Comparison of ENCODE assay signal across 22 cellular contexts in the genomic region with DNA sequence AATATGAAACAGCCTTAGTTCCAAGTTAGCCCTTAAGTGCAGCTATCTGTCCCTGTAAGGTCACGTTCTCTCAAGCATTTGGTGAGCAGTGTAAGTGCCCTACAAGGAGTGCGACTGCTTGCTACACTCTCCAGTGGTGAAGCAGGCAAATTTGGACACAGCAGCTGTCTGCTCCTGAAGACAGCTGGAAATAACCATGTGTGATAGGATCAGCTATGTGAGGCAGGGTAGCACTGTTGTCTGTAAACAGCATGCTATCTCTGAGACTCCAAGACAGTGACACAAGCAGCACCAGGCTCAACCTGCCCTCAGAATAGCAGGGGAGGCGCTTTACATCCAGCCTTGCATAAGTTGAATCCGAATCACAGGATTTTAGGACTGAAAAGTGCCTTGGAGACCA.
DNase-seq lines count a peak whose midpoint lies in the region; ATAC-seq and TF ChIP-seq lines count a peak whose summit lies in the region.
"Had no signal": no experiment of that assay in that cellular context is flagged by ENCODE, and none has a peak within 500 bp of the region (broad histone marks: within the 10 kb centered on the region; RNA-seq: fewer than 3 reads in every experiment).

No MANE protein-coding gene starts in this region.

- POLR2A ChIA-PET in RWPE1 (lab: Yijun Ruan, JAX; ENCODE audit: low non-redundant PET), result no interaction called here

- no peaks in the 10 kb centered on the region for H3K79me2 ChIP-seq in trophoblast cell (ENCODE audit: control insufficient read depth, insufficient read depth, low read length, poor library complexity)

- TF ChIP-seq CTCF in VCaP (conservative IDR thresholded peaks at IDR 0.05) (no peak), GM13977 (IDR thresholded peaks at IDR 0.05; ENCODE audit: extremely low read depth, insufficient read depth, missing control alignments) (no peak), RWPE1 (conservative IDR thresholded peaks at IDR 0.05; ENCODE audit: low read depth) (no peak)

- no peak overlapping the region for H4K12ac ChIP-seq in trophoblast cell (ENCODE audit: low read depth, low read length)

- H2BK120ac ChIP-seq in trophoblast cell (ENCODE audit: insufficient read depth, low read length, poor library complexity), result no peak overlapping the region

- H3K9me3 ChIP-seq in trophoblast cell (ENCODE audit: insufficient read depth, low read depth, low read length), result no peaks in the 10 kb centered on the region
- H3K9me3 ChIP-seq: esophagus squamous epithelium, left lung, ovary, suprapubic skin had no signal

- no peak overlapping the region for H3K23ac ChIP-seq in trophoblast cell (ENCODE audit: low read length)

- DNase-seq in H7 (peak; percentile 24), left ventricle myocardium superior (no peak), trophoblast cell (peak; percentile 89 to 92), GM13977 (ENCODE audit: low spot score) (no peak), RWPE1 (ENCODE audit: low spot score) (no peak)
- DNase-seq: activated CD4-positive, alpha-beta T cell treated with anti-CD3 and anti-CD28 coated beads for 1 hour; activated CD8-positive, alpha-beta T cell treated with anti-CD3 and anti-CD28 coated beads, Interleukin-2, amount 10 ng/mL, durations not matched to agents 7 days and 5 days; anterior cingulate cortex; central memory CD4-positive, alpha-beta T cell; esophagus squamous epithelium; GM23248; left lung; NCI-H1694; NCI-H510A; ovary; stimulated activated naive B cell treated with anti-CD40 and anti-IgM and Interleukin-4, amounts not matched to agents 10 μg/mL and 1 μg/mL and 100 μg/mL, for 72 hours; T-helper 1 cell had no signal

- H3K4me2 ChIP-seq in trophoblast cell (ENCODE audit: low read length), result peak overlapping the region; percentile 25

- H2BK5ac ChIP-seq in trophoblast cell (ENCODE audit: low read depth, low read length, poor library complexity), result no peak overlapping the region

- H3K79me1 ChIP-seq in trophoblast cell (ENCODE audit: low read length), result peaks cover 2% of the 10 kb centered on the region

- H4K8ac ChIP-seq in trophoblast cell (ENCODE audit: low read depth, low read length), result no peak overlapping the region

- H3K27ac ChIP-seq in VCaP (peak overlapping the region; percentile 1; the same call in 1 of the 2 replicates), trophoblast cell (ENCODE audit: low read depth, low read length) (peak overlapping the region; percentile 25), RWPE1 (no peak overlapping the region)
- H3K27ac ChIP-seq: esophagus squamous epithelium, GM23248, left lung, ovary, suprapubic skin had no signal

- WGBS in trophoblast cell (ENCODE audit: extremely low coverage, insufficient coverage, insufficient read length), result no CpG with 5 or more reads among the region's 4 CpGs

- H3K36me3 ChIP-seq in H7 (replicated peaks; ENCODE audit: control insufficient read depth, insufficient read depth, low read length), result no peaks in the 10 kb centered on the region
- no peaks in the 10 kb centered on the region for H3K36me3 ChIP-seq in trophoblast cell (ENCODE audit: control insufficient read depth in 1 of 2, insufficient read depth in 2 of 2, low read length in 2 of 2)
- H3K36me3 ChIP-seq: esophagus squamous epithelium, left lung, ovary, suprapubic skin had no signal

- no peak overlapping the region for H2AK5ac ChIP-seq in trophoblast cell (ENCODE audit: low read length)

- no peak overlapping the region for H3K18ac ChIP-seq in trophoblast cell (ENCODE audit: low read length)

- H4K91ac ChIP-seq in trophoblast cell (ENCODE audit: low read depth, low read length), result no peak overlapping the region

- H3K4me3 ChIP-seq in H7 (ENCODE audit: insufficient read depth, low read depth, low read length) (no peak overlapping the region), trophoblast cell (ENCODE audit: low read depth, low read length) (no peak overlapping the region)
- H3K4me3 ChIP-seq: esophagus squamous epithelium, GM23248, left lung, ovary, suprapubic skin had no signal

- no peak overlapping the region for H3K9ac ChIP-seq in trophoblast cell (ENCODE audit: low read length)
- H3K9ac ChIP-seq: GM23248 had no signal

- no peak overlapping the region for H3K14ac ChIP-seq in trophoblast cell (ENCODE audit: low read length)

- H2BK12ac ChIP-seq in trophoblast cell (ENCODE audit: low read length), result no peak overlapping the region

- H3K27me3 ChIP-seq in H7 (ENCODE audit: control insufficient read depth, insufficient read depth, low read length) (no peaks in the 10 kb centered on the region), trophoblast cell (ENCODE audit: insufficient read depth, low read length) (no peaks in the 10 kb centered on the region)
- H3K27me3 ChIP-seq: esophagus squamous epithelium, left lung, ovary, suprapubic skin had no signal

- intact Hi-C loops in left ventricle myocardium superior (cut with micrococcal nuclease), result no loop called here

- CTCF ChIA-PET in RWPE1 (lab: Yijun Ruan, JAX), result interaction anchor here (0.6 kb wide), 1 partner anchor 677 kb away, joined by 5 read pairs; no protein-coding TSS in a partner anchor

- ATAC-seq in left ventricle myocardium superior (peak; percentile 87), GM18870 (IDR thresholded peaks at IDR 0.05; ENCODE audit: unreplicated experiment) (no peak), HG03469 (IDR thresholded peaks at IDR 0.05; ENCODE audit: unreplicated experiment) (no peak)
- ATAC-seq: activated CD8-positive, alpha-beta T cell treated with anti-CD3 and anti-CD28 coated beads, Interleukin-2, amount 10 ng/mL, durations not matched to agents 7 days and 5 days; left lung; Panc1; stimulated activated naive B cell treated with anti-CD40 and anti-IgM and Interleukin-4, amounts not matched to agents 10 μg/mL and 1 μg/mL and 100 μg/mL, for 72 hours had no signal

- peaks cover 4 to 6% of the 10 kb centered on the region in 2 experiments for H3K4me1 ChIP-seq in trophoblast cell (ENCODE audit: control insufficient read depth in 1 of 2, insufficient read depth in 2 of 2, low read length in 2 of 2)
- H3K4me1 ChIP-seq: esophagus squamous epithelium, left lung, suprapubic skin had no signal

- no peak overlapping the region for H2AFZ ChIP-seq in trophoblast cell (ENCODE audit: insufficient read depth, low read length, poor library complexity)
- H2AFZ ChIP-seq: GM23248 had no signal

- in situ Hi-C loops in GM13977 (cut with MboI; ENCODE audit: low pct_unique_long_range_greater_than_20kb, low sequenced_read_pairs, unreplicated experiment), result no loop called here

- no peak overlapping the region for H3K4ac ChIP-seq in trophoblast cell (ENCODE audit: low read depth, low read length)

Comparison
In these comparisons a context has a peak if more than half of its experiments do, and no peak if none do; other contexts are left out.
1. DNase-seq: peak in H7 (single experiment) and trophoblast cell (2 of 2); none in left ventricle myocardium superior (single experiment), GM13977 (single experiment) and RWPE1 (single experiment).